In the genomic region with DNA sequence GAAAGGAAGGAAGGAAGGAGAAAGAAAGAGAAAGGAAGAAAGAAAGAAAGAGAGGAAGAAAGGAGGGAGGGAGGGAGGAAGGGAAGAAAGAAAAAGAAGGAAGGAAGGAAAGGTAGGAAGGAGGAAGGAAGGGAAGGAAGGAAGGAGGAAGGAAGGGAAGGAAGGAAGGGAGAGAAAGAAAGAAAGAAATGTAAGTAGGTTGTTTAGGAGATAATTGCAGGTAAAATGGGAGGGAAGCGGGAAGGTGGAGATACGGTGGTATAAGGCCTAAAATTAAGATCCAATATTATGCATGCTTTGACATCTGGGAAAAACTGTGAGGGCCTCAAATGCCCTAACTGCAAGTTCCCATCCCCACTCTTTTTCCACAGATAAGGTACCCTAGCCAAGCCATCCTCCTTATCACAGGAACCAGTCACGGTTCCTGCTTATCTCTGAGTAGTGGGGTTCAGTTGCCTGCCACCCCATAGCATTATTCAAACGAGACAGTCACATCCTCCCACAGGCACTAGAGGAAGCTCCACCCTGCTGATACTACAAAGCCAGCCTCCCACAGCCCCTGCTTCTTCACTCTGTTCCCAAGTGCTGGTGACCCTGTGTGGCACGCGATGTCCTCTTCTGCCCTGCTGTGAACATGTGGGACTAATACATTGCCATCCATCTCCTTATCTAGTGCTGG, we compare ENCODE assay signal across 1 cellular context.
TF ChIP-seq lines count a peak whose summit lies in the region.

No MANE protein-coding gene starts in this region.

TF ChIP-seq in K562, 482 proteins besides CTCF, POLR2A, EP300 and RAD21 (continued from another document and continues in another):
- TF ChIP-seq, protein P1, sequence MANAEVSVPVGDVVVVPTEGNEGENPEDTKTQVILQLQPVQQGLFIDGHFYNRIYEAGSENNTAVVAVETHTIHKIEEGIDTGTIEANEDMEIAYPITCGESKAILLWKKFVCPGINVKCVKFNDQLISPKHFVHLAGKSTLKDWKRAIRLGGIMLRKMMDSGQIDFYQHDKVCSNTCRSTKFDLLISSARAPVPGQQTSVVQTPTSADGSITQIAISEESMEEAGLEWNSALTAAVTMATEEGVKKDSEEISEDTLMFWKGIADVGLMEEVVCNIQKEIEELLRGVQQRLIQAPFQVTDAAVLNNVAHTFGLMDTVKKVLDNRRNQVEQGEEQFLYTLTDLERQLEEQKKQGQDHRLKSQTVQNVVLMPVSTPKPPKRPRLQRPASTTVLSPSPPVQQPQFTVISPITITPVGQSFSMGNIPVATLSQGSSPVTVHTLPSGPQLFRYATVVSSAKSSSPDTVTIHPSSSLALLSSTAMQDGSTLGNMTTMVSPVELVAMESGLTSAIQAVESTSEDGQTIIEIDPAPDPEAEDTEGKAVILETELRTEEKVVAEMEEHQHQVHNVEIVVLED (CRISPR knock-in tag; IDR thresholded peaks at IDR 0.05) = 0 out of 2 replicates have a peak, but pooled peaks have one; percentile 49
- TF ChIP-seq, protein P2, sequence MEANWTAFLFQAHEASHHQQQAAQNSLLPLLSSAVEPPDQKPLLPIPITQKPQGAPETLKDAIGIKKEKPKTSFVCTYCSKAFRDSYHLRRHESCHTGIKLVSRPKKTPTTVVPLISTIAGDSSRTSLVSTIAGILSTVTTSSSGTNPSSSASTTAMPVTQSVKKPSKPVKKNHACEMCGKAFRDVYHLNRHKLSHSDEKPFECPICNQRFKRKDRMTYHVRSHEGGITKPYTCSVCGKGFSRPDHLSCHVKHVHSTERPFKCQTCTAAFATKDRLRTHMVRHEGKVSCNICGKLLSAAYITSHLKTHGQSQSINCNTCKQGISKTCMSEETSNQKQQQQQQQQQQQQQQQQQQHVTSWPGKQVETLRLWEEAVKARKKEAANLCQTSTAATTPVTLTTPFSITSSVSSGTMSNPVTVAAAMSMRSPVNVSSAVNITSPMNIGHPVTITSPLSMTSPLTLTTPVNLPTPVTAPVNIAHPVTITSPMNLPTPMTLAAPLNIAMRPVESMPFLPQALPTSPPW (CRISPR knock-in tag; IDR thresholded peaks at IDR 0.05) = peak; percentile 82
- peak; percentile 100 for TF ChIP-seq NCOR1 (IDR thresholded peaks at IDR 0.05)
- peak; percentile 99 for TF ChIP-seq SMARCE1 (IDR thresholded peaks at IDR 0.05)
- TF ChIP-seq TAL1 (IDR thresholded peaks at IDR 0.05) = peak; percentile 99
- TF ChIP-seq NONO (IDR thresholded peaks at IDR 0.05; ENCODE audit: low read depth in 2 of 2, low read length in 1 of 2) = peak in 1 of 2 experiments; percentile 87; a peak in 2 of 4 replicates
- TF ChIP-seq, protein P3, sequence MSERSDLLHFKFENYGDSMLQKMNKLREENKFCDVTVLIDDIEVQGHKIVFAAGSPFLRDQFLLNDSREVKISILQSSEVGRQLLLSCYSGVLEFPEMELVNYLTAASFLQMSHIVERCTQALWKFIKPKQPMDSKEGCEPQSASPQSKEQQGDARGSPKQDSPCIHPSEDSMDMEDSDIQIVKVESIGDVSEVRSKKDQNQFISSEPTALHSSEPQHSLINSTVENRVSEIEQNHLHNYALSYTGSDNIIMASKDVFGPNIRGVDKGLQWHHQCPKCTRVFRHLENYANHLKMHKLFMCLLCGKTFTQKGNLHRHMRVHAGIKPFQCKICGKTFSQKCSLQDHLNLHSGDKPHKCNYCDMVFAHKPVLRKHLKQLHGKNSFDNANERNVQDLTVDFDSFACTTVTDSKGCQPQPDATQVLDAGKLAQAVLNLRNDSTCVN (CRISPR knock-in tag; IDR thresholded peaks at IDR 0.05) = peak; percentile 98
- no peak for TF ChIP-seq KAT7 (CRISPR knock-in tag; IDR thresholded peaks at IDR 0.05; ENCODE audit: borderline replicate concordance)
- TF ChIP-seq NCOA4 (IDR thresholded peaks at IDR 0.05; ENCODE audit: partially characterized antibody) = peak; percentile 30
- TF ChIP-seq, protein P4, sequence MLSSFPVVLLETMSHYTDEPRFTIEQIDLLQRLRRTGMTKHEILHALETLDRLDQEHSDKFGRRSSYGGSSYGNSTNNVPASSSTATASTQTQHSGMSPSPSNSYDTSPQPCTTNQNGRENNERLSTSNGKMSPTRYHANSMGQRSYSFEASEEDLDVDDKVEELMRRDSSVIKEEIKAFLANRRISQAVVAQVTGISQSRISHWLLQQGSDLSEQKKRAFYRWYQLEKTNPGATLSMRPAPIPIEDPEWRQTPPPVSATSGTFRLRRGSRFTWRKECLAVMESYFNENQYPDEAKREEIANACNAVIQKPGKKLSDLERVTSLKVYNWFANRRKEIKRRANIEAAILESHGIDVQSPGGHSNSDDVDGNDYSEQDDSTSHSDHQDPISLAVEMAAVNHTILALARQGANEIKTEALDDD (IDR thresholded peaks at IDR 0.05) = peak; percentile 21; the same call in 1 of the 2 replicates
- TF ChIP-seq, protein P5, sequence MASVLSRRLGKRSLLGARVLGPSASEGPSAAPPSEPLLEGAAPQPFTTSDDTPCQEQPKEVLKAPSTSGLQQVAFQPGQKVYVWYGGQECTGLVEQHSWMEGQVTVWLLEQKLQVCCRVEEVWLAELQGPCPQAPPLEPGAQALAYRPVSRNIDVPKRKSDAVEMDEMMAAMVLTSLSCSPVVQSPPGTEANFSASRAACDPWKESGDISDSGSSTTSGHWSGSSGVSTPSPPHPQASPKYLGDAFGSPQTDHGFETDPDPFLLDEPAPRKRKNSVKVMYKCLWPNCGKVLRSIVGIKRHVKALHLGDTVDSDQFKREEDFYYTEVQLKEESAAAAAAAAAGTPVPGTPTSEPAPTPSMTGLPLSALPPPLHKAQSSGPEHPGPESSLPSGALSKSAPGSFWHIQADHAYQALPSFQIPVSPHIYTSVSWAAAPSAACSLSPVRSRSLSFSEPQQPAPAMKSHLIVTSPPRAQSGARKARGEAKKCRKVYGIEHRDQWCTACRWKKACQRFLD (CRISPR knock-in tag; IDR thresholded peaks at IDR 0.05) = peak; percentile 92
- TF ChIP-seq ARHGAP35 (IDR thresholded peaks at IDR 0.05; ENCODE audit: partially characterized antibody) = peak; percentile 84
- peak; percentile 89; the same call in 1 of the 2 replicates for TF ChIP-seq ZNF583 (CRISPR knock-in tag; IDR thresholded peaks at IDR 0.05)
- no peak for TF ChIP-seq ZNF696 (CRISPR knock-in tag; conservative IDR thresholded peaks at IDR 0.05)
- peak; percentile 97 for TF ChIP-seq MTA3 (IDR thresholded peaks at IDR 0.05; ENCODE audit: borderline replicate concordance)
- peak; percentile 67 for TF ChIP-seq ZNF23 (CRISPR knock-in tag; IDR thresholded peaks at IDR 0.05)
- TF ChIP-seq, protein P6, sequence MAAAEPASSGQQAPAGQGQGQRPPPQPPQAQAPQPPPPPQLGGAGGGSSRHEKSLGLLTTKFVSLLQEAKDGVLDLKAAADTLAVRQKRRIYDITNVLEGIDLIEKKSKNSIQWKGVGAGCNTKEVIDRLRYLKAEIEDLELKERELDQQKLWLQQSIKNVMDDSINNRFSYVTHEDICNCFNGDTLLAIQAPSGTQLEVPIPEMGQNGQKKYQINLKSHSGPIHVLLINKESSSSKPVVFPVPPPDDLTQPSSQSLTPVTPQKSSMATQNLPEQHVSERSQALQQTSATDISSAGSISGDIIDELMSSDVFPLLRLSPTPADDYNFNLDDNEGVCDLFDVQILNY (CRISPR knock-in tag; IDR thresholded peaks at IDR 0.05) = no peak
- TF ChIP-seq TCF3 (CRISPR knock-in tag; IDR thresholded peaks at IDR 0.05) = peak; percentile 99
- TF ChIP-seq, protein P7, sequence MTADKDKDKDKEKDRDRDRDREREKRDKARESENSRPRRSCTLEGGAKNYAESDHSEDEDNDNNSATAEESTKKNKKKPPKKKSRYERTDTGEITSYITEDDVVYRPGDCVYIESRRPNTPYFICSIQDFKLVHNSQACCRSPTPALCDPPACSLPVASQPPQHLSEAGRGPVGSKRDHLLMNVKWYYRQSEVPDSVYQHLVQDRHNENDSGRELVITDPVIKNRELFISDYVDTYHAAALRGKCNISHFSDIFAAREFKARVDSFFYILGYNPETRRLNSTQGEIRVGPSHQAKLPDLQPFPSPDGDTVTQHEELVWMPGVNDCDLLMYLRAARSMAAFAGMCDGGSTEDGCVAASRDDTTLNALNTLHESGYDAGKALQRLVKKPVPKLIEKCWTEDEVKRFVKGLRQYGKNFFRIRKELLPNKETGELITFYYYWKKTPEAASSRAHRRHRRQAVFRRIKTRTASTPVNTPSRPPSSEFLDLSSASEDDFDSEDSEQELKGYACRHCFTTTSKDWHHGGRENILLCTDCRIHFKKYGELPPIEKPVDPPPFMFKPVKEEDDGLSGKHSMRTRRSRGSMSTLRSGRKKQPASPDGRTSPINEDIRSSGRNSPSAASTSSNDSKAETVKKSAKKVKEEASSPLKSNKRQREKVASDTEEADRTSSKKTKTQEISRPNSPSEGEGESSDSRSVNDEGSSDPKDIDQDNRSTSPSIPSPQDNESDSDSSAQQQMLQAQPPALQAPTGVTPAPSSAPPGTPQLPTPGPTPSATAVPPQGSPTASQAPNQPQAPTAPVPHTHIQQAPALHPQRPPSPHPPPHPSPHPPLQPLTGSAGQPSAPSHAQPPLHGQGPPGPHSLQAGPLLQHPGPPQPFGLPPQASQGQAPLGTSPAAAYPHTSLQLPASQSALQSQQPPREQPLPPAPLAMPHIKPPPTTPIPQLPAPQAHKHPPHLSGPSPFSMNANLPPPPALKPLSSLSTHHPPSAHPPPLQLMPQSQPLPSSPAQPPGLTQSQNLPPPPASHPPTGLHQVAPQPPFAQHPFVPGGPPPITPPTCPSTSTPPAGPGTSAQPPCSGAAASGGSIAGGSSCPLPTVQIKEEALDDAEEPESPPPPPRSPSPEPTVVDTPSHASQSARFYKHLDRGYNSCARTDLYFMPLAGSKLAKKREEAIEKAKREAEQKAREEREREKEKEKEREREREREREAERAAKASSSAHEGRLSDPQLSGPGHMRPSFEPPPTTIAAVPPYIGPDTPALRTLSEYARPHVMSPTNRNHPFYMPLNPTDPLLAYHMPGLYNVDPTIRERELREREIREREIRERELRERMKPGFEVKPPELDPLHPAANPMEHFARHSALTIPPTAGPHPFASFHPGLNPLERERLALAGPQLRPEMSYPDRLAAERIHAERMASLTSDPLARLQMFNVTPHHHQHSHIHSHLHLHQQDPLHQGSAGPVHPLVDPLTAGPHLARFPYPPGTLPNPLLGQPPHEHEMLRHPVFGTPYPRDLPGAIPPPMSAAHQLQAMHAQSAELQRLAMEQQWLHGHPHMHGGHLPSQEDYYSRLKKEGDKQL (CRISPR knock-in tag; IDR thresholded peaks at IDR 0.05; ENCODE audit: borderline replicate concordance) = no peak
- TF ChIP-seq ZNF444 (CRISPR knock-in tag; IDR thresholded peaks at IDR 0.05) = peak; percentile 75
- TF ChIP-seq, protein P8, sequence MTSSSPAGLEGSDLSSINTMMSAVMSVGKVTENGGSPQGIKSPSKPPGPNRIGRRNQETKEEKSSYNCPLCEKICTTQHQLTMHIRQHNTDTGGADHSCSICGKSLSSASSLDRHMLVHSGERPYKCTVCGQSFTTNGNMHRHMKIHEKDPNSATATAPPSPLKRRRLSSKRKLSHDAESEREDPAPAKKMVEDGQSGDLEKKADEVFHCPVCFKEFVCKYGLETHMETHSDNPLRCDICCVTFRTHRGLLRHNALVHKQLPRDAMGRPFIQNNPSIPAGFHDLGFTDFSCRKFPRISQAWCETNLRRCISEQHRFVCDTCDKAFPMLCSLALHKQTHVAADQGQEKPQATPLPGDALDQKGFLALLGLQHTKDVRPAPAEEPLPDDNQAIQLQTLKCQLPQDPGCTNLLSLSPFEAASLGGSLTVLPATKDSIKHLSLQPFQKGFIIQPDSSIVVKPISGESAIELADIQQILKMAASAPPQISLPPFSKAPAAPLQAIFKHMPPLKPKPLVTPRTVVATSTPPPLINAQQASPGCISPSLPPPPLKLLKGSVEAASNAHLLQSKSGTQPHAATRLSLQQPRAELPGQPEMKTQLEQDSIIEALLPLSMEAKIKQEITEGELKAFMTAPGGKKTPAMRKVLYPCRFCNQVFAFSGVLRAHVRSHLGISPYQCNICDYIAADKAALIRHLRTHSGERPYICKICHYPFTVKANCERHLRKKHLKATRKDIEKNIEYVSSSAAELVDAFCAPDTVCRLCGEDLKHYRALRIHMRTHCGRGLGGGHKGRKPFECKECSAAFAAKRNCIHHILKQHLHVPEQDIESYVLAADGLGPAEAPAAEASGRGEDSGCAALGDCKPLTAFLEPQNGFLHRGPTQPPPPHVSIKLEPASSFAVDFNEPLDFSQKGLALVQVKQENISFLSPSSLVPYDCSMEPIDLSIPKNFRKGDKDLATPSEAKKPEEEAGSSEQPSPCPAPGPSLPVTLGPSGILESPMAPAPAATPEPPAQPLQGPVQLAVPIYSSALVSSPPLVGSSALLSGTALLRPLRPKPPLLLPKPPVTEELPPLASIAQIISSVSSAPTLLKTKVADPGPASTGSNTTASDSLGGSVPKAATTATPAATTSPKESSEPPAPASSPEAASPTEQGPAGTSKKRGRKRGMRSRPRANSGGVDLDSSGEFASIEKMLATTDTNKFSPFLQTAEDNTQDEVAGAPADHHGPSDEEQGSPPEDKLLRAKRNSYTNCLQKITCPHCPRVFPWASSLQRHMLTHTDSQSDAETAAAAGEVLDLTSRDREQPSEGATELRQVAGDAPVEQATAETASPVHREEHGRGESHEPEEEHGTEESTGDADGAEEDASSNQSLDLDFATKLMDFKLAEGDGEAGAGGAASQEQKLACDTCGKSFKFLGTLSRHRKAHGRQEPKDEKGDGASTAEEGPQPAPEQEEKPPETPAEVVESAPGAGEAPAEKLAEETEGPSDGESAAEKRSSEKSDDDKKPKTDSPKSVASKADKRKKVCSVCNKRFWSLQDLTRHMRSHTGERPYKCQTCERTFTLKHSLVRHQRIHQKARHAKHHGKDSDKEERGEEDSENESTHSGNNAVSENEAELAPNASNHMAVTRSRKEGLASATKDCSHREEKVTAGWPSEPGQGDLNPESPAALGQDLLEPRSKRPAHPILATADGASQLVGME (CRISPR knock-in tag; IDR thresholded peaks at IDR 0.05) = peak; percentile 90
- 0 out of 2 replicates have a peak, but pooled peaks have one; percentile 33 for TF ChIP-seq DDX20 (tag; IDR thresholded peaks at IDR 0.05; ENCODE audit: low read depth)
- TF ChIP-seq POLR2H (tag; IDR thresholded peaks at IDR 0.05; ENCODE audit: low read depth) = peak; percentile 62
- TF ChIP-seq NCOA6 (IDR thresholded peaks at IDR 0.05) = peak; percentile 68
- TF ChIP-seq CTBP1 (IDR thresholded peaks at IDR 0.05; ENCODE audit: borderline replicate concordance) = peak; percentile 99
- TF ChIP-seq ETV5 (CRISPR knock-in tag; IDR thresholded peaks at IDR 0.05; ENCODE audit: low read depth) = peak; percentile 92; the same call in 1 of the 2 replicates
- TF ChIP-seq LEF1 (IDR thresholded peaks at IDR 0.05) = peak; percentile 100
- TF ChIP-seq SMARCA4 (IDR thresholded peaks at IDR 0.05) = peak; percentile 99
- 0 out of 4 replicates have a peak, but pooled peaks of 1 of the 2 experiments have one; percentile 79 for TF ChIP-seq KDM4B (IDR thresholded peaks at IDR 0.05; ENCODE audit: borderline replicate concordance in 2 of 2, low read depth in 1 of 2)
- TF ChIP-seq, protein P9, sequence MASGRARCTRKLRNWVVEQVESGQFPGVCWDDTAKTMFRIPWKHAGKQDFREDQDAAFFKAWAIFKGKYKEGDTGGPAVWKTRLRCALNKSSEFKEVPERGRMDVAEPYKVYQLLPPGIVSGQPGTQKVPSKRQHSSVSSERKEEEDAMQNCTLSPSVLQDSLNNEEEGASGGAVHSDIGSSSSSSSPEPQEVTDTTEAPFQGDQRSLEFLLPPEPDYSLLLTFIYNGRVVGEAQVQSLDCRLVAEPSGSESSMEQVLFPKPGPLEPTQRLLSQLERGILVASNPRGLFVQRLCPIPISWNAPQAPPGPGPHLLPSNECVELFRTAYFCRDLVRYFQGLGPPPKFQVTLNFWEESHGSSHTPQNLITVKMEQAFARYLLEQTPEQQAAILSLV (tag; IDR thresholded peaks at IDR 0.05) = peak; percentile 52; the same call in 1 of the 2 replicates
- TF ChIP-seq ZNF644 (tag; IDR thresholded peaks at IDR 0.05; ENCODE audit: low read depth) = peak; percentile 96
- no peak for TF ChIP-seq TCF7L2 (IDR thresholded peaks at IDR 0.05; ENCODE audit: low read depth, low read length)
- TF ChIP-seq MECOM (CRISPR knock-in tag; IDR thresholded peaks at IDR 0.05) = peak; percentile 85; the same call in 1 of the 2 replicates
- TF ChIP-seq SOX6 (IDR thresholded peaks at IDR 0.05) = peak; percentile 98
- no peak for TF ChIP-seq CBFA2T3 (IDR thresholded peaks at IDR 0.05)
